ENCODE assay signal across 8 cellular contexts in genomic region chr1:28249013-28249870, GRCh38. TPM values are rescaled to one million over a fixed set of nuclear protein-coding genes. Genes with fewer than 3 reads are reported as not detected.
DNase-seq lines count a peak whose midpoint lies in the region; ATAC-seq and TF ChIP-seq lines count a peak whose summit lies in the region.

No MANE protein-coding gene starts in this region.

- no peak; a peak in 1 of 4 replicates for TF ChIP-seq EP300 in SK-N-SH (IDR thresholded peaks at IDR 0.05; ENCODE audit: borderline replicate concordance in 1 of 2, low read depth in 1 of 2, low read length in 1 of 2)

- no peak for TF ChIP-seq CTCF in SK-N-SH (IDR thresholded peaks at IDR 0.05)

- H3K79me2 ChIP-seq in SK-N-SH (ENCODE audit: insufficient read depth) (0 out of 2 replicates have a peak, but pooled peaks cover 3% of the 10 kb centered on the region), mesendoderm (ENCODE audit: control insufficient read depth, insufficient read depth, low read length) (no peaks in the 10 kb centered on the region)

- no peak overlapping the region for H3K56ac ChIP-seq in mesendoderm (ENCODE audit: low read length)

- H3K18ac ChIP-seq in mesendoderm (ENCODE audit: low read length): peak overlapping the region; percentile 64

- no peaks in the 10 kb centered on the region for H3K27me3 ChIP-seq in HUES64 (ENCODE audit: insufficient read depth, low read length)
- H3K27me3 ChIP-seq in SK-N-SH (ENCODE audit: insufficient read depth): no peaks in the 10 kb centered on the region
- no peaks in the 10 kb centered on the region for H3K27me3 ChIP-seq in mesendoderm (ENCODE audit: insufficient read depth, low read length, poor library complexity)

- H3K4me2 ChIP-seq in SK-N-SH (peak overlapping the region; percentile 78), mesendoderm (ENCODE audit: low read length) (no peak overlapping the region)

- WGBS in HUES64: 75% methylated on average over 3 of the region's 3 CpGs
- WGBS in SK-N-SH (ENCODE audit: low lambda C conversion rate): 21% methylated on average over 3 of the region's 3 CpGs
- no CpG with 5 or more reads among the region's 3 CpGs for WGBS in mesendoderm (ENCODE audit: extremely low coverage, insufficient coverage, low lambda C conversion rate)

- H3K4ac ChIP-seq in mesendoderm (ENCODE audit: low read depth, low read length): peak overlapping the region; percentile 81

- H3K9ac ChIP-seq in HUES64 (ENCODE audit: low read depth, low read length) (peak overlapping the region; percentile 27), SK-N-SH (peak overlapping the region; percentile 13; the same call in 1 of the 2 replicates), mesendoderm (ENCODE audit: low read length) (peak overlapping the region; percentile 5)

- H3K4me1 ChIP-seq in HUES64 (ENCODE audit: insufficient read depth, low read length): peaks cover 22% of the 10 kb centered on the region
- H3K4me1 ChIP-seq in SK-N-SH (ENCODE audit: control insufficient read depth in 1 of 2, insufficient read depth in 2 of 2, low read depth in 1 of 2, low read length in 1 of 2): peaks cover 19 to 22% of the 10 kb centered on the region in 2 experiments; a peak in 3 of 4 replicates
- no peaks in the 10 kb centered on the region for H3K4me1 ChIP-seq in mesendoderm (ENCODE audit: control insufficient read depth, low read depth, low read length)

- H3K9me2 ChIP-seq in SK-N-SH: no peaks in the 10 kb centered on the region

- no peak for TF ChIP-seq RAD21 in SK-N-SH (IDR thresholded peaks at IDR 0.05; ENCODE audit: low read length)

- peak overlapping the region; percentile 84; the same call in 1 of the 2 replicates for H2AFZ ChIP-seq in SK-N-SH (ENCODE audit: low read depth)

- H3K79me1 ChIP-seq in mesendoderm (ENCODE audit: low read length): no peaks in the 10 kb centered on the region

- peak overlapping the region; percentile 76 for H2BK15ac ChIP-seq in mesendoderm (replicated peaks; ENCODE audit: low read depth)

- H3K27ac ChIP-seq in HUES64 (ENCODE audit: low read depth, low read length) (peak overlapping the region; percentile 70; the same call in 1 of the 2 replicates), SK-N-SH (ENCODE audit: low read depth in 2 of 2, low read length in 1 of 2) (peak overlapping the region; percentile 70 to 95), mesendoderm (ENCODE audit: low read depth, low read length) (no peak overlapping the region)

- H3K36me3 ChIP-seq in HUES64 (ENCODE audit: insufficient read depth, low read length): no peaks in the 10 kb centered on the region
- H3K36me3 ChIP-seq in SK-N-SH (replicated peaks in 1 of 2; ENCODE audit: control insufficient read depth in 1 of 2, insufficient read depth in 2 of 2, low read length in 1 of 2): no peaks in the 10 kb centered on the region
- H3K36me3 ChIP-seq in mesendoderm (ENCODE audit: control insufficient read depth, insufficient read depth, low read length): no peaks in the 10 kb centered on the region

- H3K23ac ChIP-seq in mesendoderm (ENCODE audit: low read length): no peak overlapping the region

- H4K8ac ChIP-seq in mesendoderm (ENCODE audit: low read depth, low read length): no peak overlapping the region

- peaks cover 19% of the 10 kb centered on the region for H3F3A ChIP-seq in SK-N-SH (replicated peaks; ENCODE audit: insufficient read depth)

- POLR2A ChIA-PET in SK-N-SH (lab: Yijun Ruan, JAX): interaction anchor here (0.6 to 1.9 kb wide), 8 partner anchors 11 to 263 kb away, joined by 3 to 11 read pairs (median 4); partner anchors contain the start of genes ATP5IF1, MED18 and SESN2

- ATAC-seq in GM21723 (IDR thresholded peaks at IDR 0.05; ENCODE audit: unreplicated experiment) (no peak), GM21515 (IDR thresholded peaks at IDR 0.05; ENCODE audit: unreplicated experiment) (no peak)

- H3K9me3 ChIP-seq in HUES64 (ENCODE audit: insufficient read depth, low read depth, low read length) (no peaks in the 10 kb centered on the region), SK-N-SH (no peaks in the 10 kb centered on the region)

- CTCF ChIA-PET in SK-N-SH (lab: Yijun Ruan, JAX): interaction anchor here (0.6 to 4.0 kb wide), 44 partner anchors 8 to 565 kb away, joined by 3 to 36 read pairs (median 4); partner anchors contain the start of genes ATP5IF1, DNAJC8, MED18 and PHACTR4

- H3K4me3 ChIP-seq in HUES64 (ENCODE audit: low read length): peak overlapping the region; percentile 16
- H3K4me3 ChIP-seq in SK-N-SH (ENCODE audit: low read depth in 2 of 2, low read length in 1 of 2): peak overlapping the region; percentile 28 to 62
- H3K4me3 ChIP-seq in mesendoderm (ENCODE audit: low read length): no peak overlapping the region

- no peak overlapping the region for H2BK5ac ChIP-seq in mesendoderm (ENCODE audit: low read length)

- no peaks in the 10 kb centered on the region for H4K20me1 ChIP-seq in SK-N-SH (ENCODE audit: insufficient read depth)

- H2AK5ac ChIP-seq in mesendoderm (ENCODE audit: low read length): no peak overlapping the region

- no peak overlapping the region for H4K5ac ChIP-seq in mesendoderm (ENCODE audit: low read length)

- DNase-seq in DMS53 treated with DMSO at 0.1 percent for 48 hours (lab: John Stamatoyannopoulos, UW; ENCODE audit: unreplicated experiment): peak; percentile 66
- peak; percentile 31 for DNase-seq in SK-N-SH
- peak; percentile 62 for DNase-seq in dermis blood vessel endothelial cell
- peak; percentile 86 for DNase-seq in mesendoderm
- no peak for DNase-seq in T-helper 9 cell

- H2BK120ac ChIP-seq in mesendoderm (ENCODE audit: low read depth, low read length): no peak overlapping the region

TF ChIP-seq in SK-N-SH, 30 proteins besides CTCF, POLR2A, EP300 and RAD21 (continues in another document):
- TF ChIP-seq USF2 (IDR thresholded peaks at IDR 0.05; ENCODE audit: borderline replicate concordance, low read depth, low read length) (no peak), FOSL2 (IDR thresholded peaks at IDR 0.05; ENCODE audit: borderline replicate concordance, low read depth) (peak; percentile 65), JUND (IDR thresholded peaks at IDR 0.05) (peak; percentile 39), SIN3A (IDR thresholded peaks at IDR 0.05; ENCODE audit: borderline replicate concordance, low read depth, low read length) (no peak), TEAD4 (IDR thresholded peaks at IDR 0.05; ENCODE audit: borderline replicate concordance, insufficient read depth) (no peak), POLR2AphosphoS5 (IDR thresholded peaks at IDR 0.05; ENCODE audit: low read depth, low read length) (no peak), YY1 (IDR thresholded peaks at IDR 0.05; ENCODE audit: low read depth) (no peak), TAF1 (IDR thresholded peaks at IDR 0.05; ENCODE audit: borderline replicate concordance, low read depth, low read length) (no peak), GATA2 (CRISPR knock-in tag; IDR thresholded peaks at IDR 0.05) (no peak; the same call in 1 of the 2 replicates)
- TF ChIP-seq, protein P1, sequence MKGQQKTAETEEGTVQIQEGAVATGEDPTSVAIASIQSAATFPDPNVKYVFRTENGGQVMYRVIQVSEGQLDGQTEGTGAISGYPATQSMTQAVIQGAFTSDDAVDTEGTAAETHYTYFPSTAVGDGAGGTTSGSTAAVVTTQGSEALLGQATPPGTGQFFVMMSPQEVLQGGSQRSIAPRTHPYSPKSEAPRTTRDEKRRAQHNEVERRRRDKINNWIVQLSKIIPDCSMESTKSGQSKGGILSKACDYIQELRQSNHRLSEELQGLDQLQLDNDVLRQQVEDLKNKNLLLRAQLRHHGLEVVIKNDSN (IDR thresholded peaks at IDR 0.05; ENCODE audit: borderline replicate concordance, low read depth): no peak
- TF ChIP-seq, protein P2, sequence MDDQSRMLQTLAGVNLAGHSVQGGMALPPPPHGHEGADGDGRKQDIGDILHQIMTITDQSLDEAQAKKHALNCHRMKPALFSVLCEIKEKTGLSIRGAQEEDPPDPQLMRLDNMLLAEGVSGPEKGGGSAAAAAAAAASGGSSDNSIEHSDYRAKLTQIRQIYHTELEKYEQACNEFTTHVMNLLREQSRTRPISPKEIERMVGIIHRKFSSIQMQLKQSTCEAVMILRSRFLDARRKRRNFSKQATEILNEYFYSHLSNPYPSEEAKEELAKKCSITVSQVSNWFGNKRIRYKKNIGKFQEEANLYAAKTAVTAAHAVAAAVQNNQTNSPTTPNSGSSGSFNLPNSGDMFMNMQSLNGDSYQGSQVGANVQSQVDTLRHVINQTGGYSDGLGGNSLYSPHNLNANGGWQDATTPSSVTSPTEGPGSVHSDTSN (IDR thresholded peaks at IDR 0.05): peak; percentile 27

RNA-seq across cellular contexts. Expression of gene SESN2, which starts 10.1 kb away (rescaled TPM):
- 12.8 TPM for polyA plus RNA-seq in HUES64 (2013, experiment 1 of 2)
- 13.9 TPM for polyA plus RNA-seq in HUES64 (2013, experiment 2 of 2)
- polyA plus RNA-seq in SK-N-SH (2012; rRNA removed): 14.1 and 15.4 TPM in 2 replicates
- polyA plus RNA-seq in SK-N-SH (2012; cell fraction: cytosol; rRNA removed): 6.3 and 9.8 TPM in 2 replicates
- 23.2 and 27.2 TPM in 2 replicates for polyA plus RNA-seq in SK-N-SH (2012; cell fraction: nucleus; rRNA removed)
- 9.9 and 14.3 TPM in 2 replicates for total RNA-seq in dermis blood vessel endothelial cell
- polyA plus RNA-seq in mesendoderm (2013, experiment 1 of 2): 19.5 TPM
- 19.7 TPM for polyA plus RNA-seq in mesendoderm (2013, experiment 2 of 2)

RNA-seq across cellular contexts. Expression of gene ATP5IF1, which starts 13.3 kb away (rescaled TPM):
- polyA plus RNA-seq in HUES64 (2013, experiment 1 of 2): 330 TPM
- 382 TPM for polyA plus RNA-seq in HUES64 (2013, experiment 2 of 2)
- polyA plus RNA-seq in SK-N-SH (2012; rRNA removed): 303 and 594 TPM in 2 replicates
- polyA plus RNA-seq in SK-N-SH (2012; cell fraction: cytosol; rRNA removed): 453 and 709 TPM in 2 replicates
- 130 and 156 TPM in 2 replicates for polyA plus RNA-seq in SK-N-SH (2012; cell fraction: nucleus; rRNA removed)
- 102 and 104 TPM in 2 replicates for total RNA-seq in dermis blood vessel endothelial cell
- polyA plus RNA-seq in mesendoderm (2013, experiment 1 of 2): 620 TPM
- polyA plus RNA-seq in mesendoderm (2013, experiment 2 of 2): 625 TPM

RNA-seq across cellular contexts. Expression of gene DNAJC8, which starts 16.4 kb away (rescaled TPM):
- 151 TPM for polyA plus RNA-seq in HUES64 (2013, experiment 1 of 2)
- 160 TPM for polyA plus RNA-seq in HUES64 (2013, experiment 2 of 2)
- polyA plus RNA-seq in SK-N-SH (2012; rRNA removed): 50.9 and 60.2 TPM in 2 replicates
- polyA plus RNA-seq in SK-N-SH (2012; cell fraction: cytosol; rRNA removed): 70.4 and 90.3 TPM in 2 replicates
- polyA plus RNA-seq in SK-N-SH (2012; cell fraction: nucleus; rRNA removed): 34.1 and 39.8 TPM in 2 replicates
- total RNA-seq in dermis blood vessel endothelial cell: 54.1 and 68.1 TPM in 2 replicates
- polyA plus RNA-seq in mesendoderm (2013, experiment 1 of 2): 156 TPM
- 156 TPM for polyA plus RNA-seq in mesendoderm (2013, experiment 2 of 2)
